Comparison of ENCODE assay signal across 8 cellular contexts in the genomic region with DNA sequence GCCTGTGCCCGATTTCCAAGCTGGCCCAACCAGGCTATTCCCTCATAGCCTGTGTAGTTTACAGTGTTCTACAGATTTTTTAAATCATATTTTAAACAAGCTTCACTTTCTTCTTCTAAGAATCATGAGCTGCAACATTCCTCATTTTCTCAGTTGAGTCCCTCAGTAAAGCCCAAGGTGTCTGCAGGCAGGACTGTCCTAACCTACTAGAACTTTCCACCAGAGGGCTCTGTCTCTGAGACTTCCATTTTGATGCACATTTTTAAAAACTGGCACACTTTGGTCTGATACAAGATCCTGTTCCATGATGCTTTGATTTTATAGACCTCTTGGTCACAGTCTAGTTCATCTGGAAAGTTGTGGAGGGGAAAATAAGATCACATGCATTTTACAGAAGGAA. TPM values are rescaled to one million over a fixed set of nuclear protein-coding genes. Genes with fewer than 3 reads are reported as not detected.
DNase-seq lines count a peak whose midpoint lies in the region; ATAC-seq and TF ChIP-seq lines count a peak whose summit lies in the region.

No MANE protein-coding gene starts in this region.

- H3K79me2 ChIP-seq in PC-9 (ENCODE audit: low read depth): no peaks in the 10 kb centered on the region

- H3K27ac ChIP-seq in heart right ventricle (no peak overlapping the region), PC-9 (no peak overlapping the region), aorta (ENCODE audit: low read depth in 1 of 2, low read length in 2 of 2) (no peak overlapping the region)

- H3K9me2 ChIP-seq in PC-9 (ENCODE audit: insufficient read depth): no peaks in the 10 kb centered on the region

- peaks cover 5% of the 10 kb centered on the region for H3K27me3 Mint-ChIP-seq in endothelial cell (ENCODE audit: unreplicated experiment)
- H3K27me3 Mint-ChIP-seq in stimulated activated naive CD8-positive, alpha-beta T cell treated with anti-CD3 and anti-CD28 coated beads, Interleukin-15, amount 100 ng/mL, for 72 hours: no peaks in the 10 kb centered on the region

- H3K4me1 ChIP-seq in heart right ventricle (peaks cover 0 to 68% (median 9%) of the 10 kb centered on the region in 9 donors), PC-9 (replicated peaks; ENCODE audit: insufficient read depth) (no peaks in the 10 kb centered on the region), aorta (ENCODE audit: control insufficient read depth in 1 of 2, insufficient read depth in 2 of 2, low read length in 2 of 2) (no peaks in the 10 kb centered on the region)

- peak in 6 of 9 donors; percentile 11 to 60 (median 30) for TF ChIP-seq CTCF in heart right ventricle (IDR thresholded peaks at IDR 0.05)
- peak; percentile 53; the same call in 1 of the 2 replicates for TF ChIP-seq CTCF in PC-9 (conservative IDR thresholded peaks at IDR 0.05)
- peak; percentile 21 for TF ChIP-seq CTCF in endothelial cell (IDR thresholded peaks at IDR 0.05; ENCODE audit: unreplicated experiment)

- no peak overlapping the region for H2AFZ ChIP-seq in PC-9

- H3K9me3 ChIP-seq in heart right ventricle (no peaks in the 10 kb centered on the region), PC-9 (ENCODE audit: insufficient read depth, low read depth) (no peaks in the 10 kb centered on the region), aorta (ENCODE audit: control insufficient read depth, low read length) (no peaks in the 10 kb centered on the region)

- H3K36me3 ChIP-seq in heart right ventricle (peaks cover 0 to 15% (median 0%) of the 10 kb centered on the region in 9 donors), PC-9 (ENCODE audit: low read depth) (no peaks in the 10 kb centered on the region), aorta (ENCODE audit: control insufficient read depth in 1 of 2, insufficient read depth in 2 of 2, low read length in 1 of 2) (no peaks in the 10 kb centered on the region)

- intact Hi-C loops in heart right ventricle (cut with DNase I) (no loop called here), left cardiac atrium (cut with DNase I) (no loop called here), PC-9 (cut with micrococcal nuclease; ENCODE audit: unreplicated experiment) (no loop called here), aorta (cut with DNase I) (no loop called here)

- no peak overlapping the region for H3K4me2 ChIP-seq in PC-9

- POLR2A ChIA-PET in PC-9 (lab: Charles Lee; ENCODE audit: unreplicated experiment): no interaction called here

- no peaks in the 10 kb centered on the region for H3F3A ChIP-seq in PC-9 (ENCODE audit: insufficient read depth, low read depth)

- ATAC-seq in heart right ventricle (no peak), left cardiac atrium (no peak), GM18517 (IDR thresholded peaks at IDR 0.05; ENCODE audit: unreplicated experiment) (no peak), aorta (ENCODE audit: low FRiP score) (no peak)
- ATAC-seq in stimulated activated naive CD8-positive, alpha-beta T cell treated with anti-CD3 and anti-CD28 coated beads, Interleukin-15, amount 100 ng/mL, for 72 hours: peak; percentile 68

- H3K27me3 ChIP-seq in heart right ventricle (peaks cover 0 to 3% (median 0%) of the 10 kb centered on the region in 7 donors), PC-9 (ENCODE audit: insufficient read depth, low read depth) (no peaks in the 10 kb centered on the region), aorta (ENCODE audit: control insufficient read depth in 1 of 2, insufficient read depth in 2 of 2, low read length in 1 of 2) (no peaks in the 10 kb centered on the region)

- WGBS in heart right ventricle, 2 donors: 90 to 94% methylated on average over 1 of the region's 1 CpG
- WGBS in aorta, 2 donors: 81 to 85% methylated on average over 1 of the region's 1 CpG

- H3K4me3 Mint-ChIP-seq in endothelial cell (ENCODE audit: unreplicated experiment): no peak overlapping the region
- no peak overlapping the region for H3K4me3 Mint-ChIP-seq in stimulated activated naive CD8-positive, alpha-beta T cell treated with anti-CD3 and anti-CD28 coated beads, Interleukin-15, amount 100 ng/mL, for 72 hours

- DNase-seq in heart right ventricle (no peak), left cardiac atrium (no peak), PC-9 (no peak), endothelial cell (ENCODE audit: low spot score) (no peak), aorta (no peak)
- peak in 1 of 2 donors; percentile 22 for DNase-seq in stimulated activated naive CD8-positive, alpha-beta T cell treated with anti-CD3 and anti-CD28 coated beads, Interleukin-15, amount 100 ng/mL, for 72 hours
- DNase-seq in stimulated activated CD4-positive, alpha-beta T cell treated with anti-CD3 and anti-CD28 coated beads, Interleukin-4, amount 100 ng/mL, for 1 hour: no peak

- peaks cover 31% of the 10 kb centered on the region for H3K4me1 Mint-ChIP-seq in endothelial cell (ENCODE audit: unreplicated experiment)
- H3K4me1 Mint-ChIP-seq in stimulated activated naive CD8-positive, alpha-beta T cell treated with anti-CD3 and anti-CD28 coated beads, Interleukin-15, amount 100 ng/mL, for 72 hours: peaks cover 48% of the 10 kb centered on the region

- H3K9me3 Mint-ChIP-seq in endothelial cell (ENCODE audit: unreplicated experiment): no peaks in the 10 kb centered on the region
- no peaks in the 10 kb centered on the region for H3K9me3 Mint-ChIP-seq in stimulated activated naive CD8-positive, alpha-beta T cell treated with anti-CD3 and anti-CD28 coated beads, Interleukin-15, amount 100 ng/mL, for 72 hours

- BruUV-seq in PC-9 (replicated peaks; lab: Mats Ljungman, UMichigan): no TSS peak

- no peaks in the 10 kb centered on the region for H4K20me1 ChIP-seq in PC-9 (ENCODE audit: insufficient read depth)

- H3K27ac Mint-ChIP-seq in endothelial cell (ENCODE audit: unreplicated experiment): no peak overlapping the region
- peak overlapping the region; percentile 59 to 82 for H3K27ac Mint-ChIP-seq in stimulated activated naive CD8-positive, alpha-beta T cell treated with anti-CD3 and anti-CD28 coated beads, Interleukin-15, amount 100 ng/mL, for 72 hours

- no peaks in the 10 kb centered on the region for H3K36me3 Mint-ChIP-seq in endothelial cell (ENCODE audit: low read depth, unreplicated experiment)

- CTCF ChIA-PET in PC-9 (lab: Charles Lee): no interaction called here

- H3K4me3 ChIP-seq in heart right ventricle (no peak overlapping the region), PC-9 (no peak overlapping the region), aorta (ENCODE audit: low read length in 2 of 2) (no peak overlapping the region)

RNA-seq across cellular contexts. Expression of a gene that starts 21.6 kb away (rescaled TPM):
- 1 to 10 TPM in 1 of 10 donors, under 1 TPM in 6, not detected in 3; 0.10 to 2.7 (median 0.33) TPM for total RNA-seq in heart right ventricle
- under 1 TPM; 0.20 to 0.66 TPM for polyA plus RNA-seq in heart right ventricle
- 1 to 10 TPM in 1 of 2 donors, under 1 TPM in 1; 0.55 to 1.4 TPM for total RNA-seq in left cardiac atrium
- total RNA-seq in PC-9 (2021): not detected in 2 replicates
- total RNA-seq in endothelial cell (ENCODE audit: unreplicated experiment): not detected
- total RNA-seq in aorta: 1 to 10 TPM; 1.2 to 1.5 TPM
- polyA plus RNA-seq in aorta: 1 to 10 TPM in 1 of 2 donors, not detected in 1; 1.5 TPM

RNA-seq across cellular contexts. Expression of a gene that starts 34.6 kb away (rescaled TPM):
- total RNA-seq in heart right ventricle: 10 to 100 TPM in 1 of 10 donors, 1 to 10 TPM in 8, under 1 TPM in 1; 0.76 to 11.8 (median 2.1) TPM
- under 1 TPM; 0.25 to 0.73 TPM for polyA plus RNA-seq in heart right ventricle
- total RNA-seq in left cardiac atrium: 1 to 10 TPM; 4.8 to 7.7 TPM
- total RNA-seq in PC-9 (2021): not detected in 2 replicates
- not detected for total RNA-seq in endothelial cell (ENCODE audit: unreplicated experiment)
- 10 to 100 TPM; 10.8 to 22.9 TPM for total RNA-seq in aorta
- 1 to 10 TPM in 1 of 2 donors, under 1 TPM in 1; 0.41 to 4.1 TPM for polyA plus RNA-seq in aorta
